Comparison of ENCODE assay signal across 8 cellular contexts in the genomic region with DNA sequence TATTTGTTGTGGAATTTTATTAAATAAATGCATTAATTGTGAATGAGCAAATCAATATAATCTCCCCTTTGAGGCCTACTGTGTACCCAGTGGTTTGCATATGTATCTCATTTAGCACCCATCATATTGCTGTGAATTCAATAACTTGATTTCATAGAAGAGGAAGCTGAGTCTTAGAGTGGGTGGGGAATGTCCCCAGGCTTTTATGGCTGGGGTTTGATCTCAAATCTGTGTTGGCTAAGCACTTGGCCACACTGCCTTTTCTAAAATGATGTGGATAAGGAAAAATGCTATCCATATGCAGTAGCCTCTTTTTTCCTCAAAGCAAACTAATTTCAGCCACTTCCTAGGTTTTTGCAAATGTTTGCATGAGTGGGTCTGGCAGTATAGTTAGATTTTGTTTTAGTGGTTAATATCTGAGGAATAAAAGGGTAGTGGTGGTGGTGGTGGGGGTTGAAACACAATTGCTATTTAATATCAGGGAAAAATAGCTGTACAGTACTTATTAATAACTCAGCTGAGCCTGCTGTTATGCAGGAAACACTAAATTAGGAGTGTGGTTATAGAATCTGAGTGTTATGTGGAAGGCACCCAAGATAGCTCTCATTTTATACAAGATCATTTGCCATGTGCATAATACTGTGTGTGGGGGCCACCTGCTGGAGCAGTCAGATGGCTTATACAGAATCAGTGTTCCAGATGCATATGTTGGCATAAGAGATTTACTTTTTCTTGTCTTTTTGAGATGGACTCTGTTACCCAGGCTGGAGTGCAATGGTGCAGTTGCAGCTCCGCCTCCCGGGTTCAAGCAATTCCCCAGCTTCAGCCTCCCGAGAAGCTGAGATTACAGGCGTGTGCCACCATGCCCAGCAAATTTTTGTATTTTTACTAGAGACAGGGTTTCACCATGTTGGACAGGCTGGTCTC.
DNase-seq lines count a peak whose midpoint lies in the region; ATAC-seq lines count a peak whose summit lies in the region.

No MANE protein-coding gene starts in this region.

- DNase-seq in Ammon's horn (ENCODE audit: low spot score) (peak; percentile 89), HK-2 (ENCODE audit: unreplicated experiment) (peak; percentile 16), T follicular helper cell (ENCODE audit: low read depth) (peak; percentile 37), anterior cingulate cortex (lab: John Stamatoyannopoulos, UW) (peak in 51 of 58 donors; percentile 3 to 83 (median 46)), inferior parietal cortex (ENCODE audit: extremely low spot score) (peak; percentile 82)
- peak in 3 of 4 experiments; percentile 23 to 25 (median 25) for DNase-seq in stimulated activated CD4-positive, alpha-beta T cell treated with anti-CD3 and anti-CD28 coated beads, Interleukin-1b, Interleukin-23, amount 100 ng/mL, for 24 hours (ENCODE audit: low read depth in 4 of 4, low spot score in 1 of 4)

- ATAC-seq in GM18511 (IDR thresholded peaks at IDR 0.05; ENCODE audit: unreplicated experiment) (peak; percentile 69), HG02840 (IDR thresholded peaks at IDR 0.05; ENCODE audit: low FRiP score, unreplicated experiment) (no peak)

Comparison
In these comparisons a context has a peak if more than half of its experiments do, and no peak if none do; other contexts are left out.
1. DNase-seq: peak in every context shown above with its lines; median percentile 89 in Ammon's horn; 82 in inferior parietal cortex; 46 in anterior cingulate cortex; 37 in T follicular helper cell; 25 in stimulated activated CD4-positive, alpha-beta T cell treated with anti-CD3 and anti-CD28 coated beads, Interleukin-1b, Interleukin-23, amount 100 ng/mL, for 24 hours; 16 in HK-2.